14 cellular contexts compared by ENCODE assay signal in genomic region chr2:42195559-42195958, GRCh38. TPM values are rescaled to one million over a fixed set of nuclear protein-coding genes. Genes with fewer than 3 reads are reported as not detected.
DNase-seq lines count a peak whose midpoint lies in the region; ATAC-seq and TF ChIP-seq lines count a peak whose summit lies in the region.
"Had no signal": no experiment of that assay in that cellular context is flagged by ENCODE, and none has a peak within 500 bp of the region (broad histone marks: within the 10 kb centered on the region; RNA-seq: fewer than 3 reads in every experiment).

No MANE protein-coding gene starts in this region.

- peaks cover 30% of the 10 kb centered on the region for H3K4me1 Mint-ChIP-seq in WTC11

- H3K27me3 ChIP-seq in A673 (replicated peaks; ENCODE audit: insufficient read depth, low read depth, low read length, poor library complexity) (no peaks in the 10 kb centered on the region), hepatocyte (no peaks in the 10 kb centered on the region), heart left ventricle (no peaks in the 10 kb centered on the region)

- no peaks in the 10 kb centered on the region for H3K9me2 ChIP-seq in hepatocyte (replicated peaks; ENCODE audit: insufficient read depth)

- no TSS peak for BruUV-seq in A673 (replicated peaks; lab: Mats Ljungman, UMichigan)

- no peak overlapping the region for H3K27ac Mint-ChIP-seq in WTC11
- H3K27ac Mint-ChIP-seq: activated CD4-positive, alpha-beta T cell treated with anti-CD3 and anti-CD28 coated beads for 36 hours; dendritic cell treated with granulocyte-macrophage colony-stimulating factor and Interleukin-4, amounts not matched to agents 40 ng/mL and 50 ng/mL, for 4 days had no signal

- H3K79me2 ChIP-seq in hepatocyte: peaks cover 81% of the 10 kb centered on the region

- H3K36me3 ChIP-seq in A673 (ENCODE audit: insufficient read depth, low read length, poor library complexity, severe bottlenecking) (no peaks in the 10 kb centered on the region), hepatocyte (replicated peaks; ENCODE audit: insufficient read depth, low read depth) (no peaks in the 10 kb centered on the region), heart left ventricle (no peaks in the 10 kb centered on the region)

- H3K4me3 ChIP-seq in A673 (ENCODE audit: low read depth, low read length, poor library complexity, severe bottlenecking): no peak overlapping the region
- no peak overlapping the region for H3K4me3 ChIP-seq in hepatocyte
- no peak overlapping the region for H3K4me3 ChIP-seq in heart left ventricle

- H3K36me3 Mint-ChIP-seq in WTC11: peaks cover 3% of the 10 kb centered on the region; the same call in 1 of the 2 replicates

- no peak overlapping the region for H3K4me3 Mint-ChIP-seq in WTC11
- H3K4me3 Mint-ChIP-seq: activated CD4-positive, alpha-beta T cell treated with anti-CD3 and anti-CD28 coated beads for 36 hours; dendritic cell treated with granulocyte-macrophage colony-stimulating factor and Interleukin-4, amounts not matched to agents 40 ng/mL and 50 ng/mL, for 4 days; naive thymus-derived CD8-positive, alpha-beta T cell had no signal

- intact Hi-C loops in A673 (cut with micrococcal nuclease; ENCODE audit: unreplicated experiment): no loop called here
- intact Hi-C loops in heart left ventricle (cut with DNase I): loop anchor here in 4 of 10 donors (5.0 to 10.0 kb wide), 3 partner anchors 78 to 101 kb away; no protein-coding TSS in a partner anchor

- no peak for TF ChIP-seq CTCF in A673 (conservative IDR thresholded peaks at IDR 0.05; ENCODE audit: low read depth, low read length)
- TF ChIP-seq CTCF in WTC11 (IDR thresholded peaks at IDR 0.05): no peak
- no peak for TF ChIP-seq CTCF in hepatocyte (IDR thresholded peaks at IDR 0.05; ENCODE audit: poor library complexity)
- no peak for TF ChIP-seq CTCF in heart left ventricle (IDR thresholded peaks at IDR 0.05)

- H3K4me1 ChIP-seq in A673 (ENCODE audit: insufficient read depth, low read length, poor library complexity, severe bottlenecking): peaks cover 45% of the 10 kb centered on the region
- H3K4me1 ChIP-seq in hepatocyte (ENCODE audit: insufficient read depth): peaks cover 36% of the 10 kb centered on the region
- peaks cover 0 to 63% (median 9%) of the 10 kb centered on the region in 12 donors for H3K4me1 ChIP-seq in heart left ventricle

- no peaks in the 10 kb centered on the region for H3K27me3 Mint-ChIP-seq in WTC11 (ENCODE audit: low read depth)
- H3K27me3 Mint-ChIP-seq: activated CD4-positive, alpha-beta T cell treated with anti-CD3 and anti-CD28 coated beads for 36 hours; naive thymus-derived CD8-positive, alpha-beta T cell had no signal

- no peak for TF ChIP-seq POLR2A in heart left ventricle (IDR thresholded peaks at IDR 0.05)

- H3K4me2 ChIP-seq in hepatocyte: peak overlapping the region; percentile 45

- CTCF ChIA-PET in A673 (lab: Charles Lee): no interaction called here
- CTCF ChIA-PET in WTC11 (lab: Charles Lee): interaction anchor here (1.3 to 1.9 kb wide), 2 partner anchors 39 to 100 kb away, joined by 4 to 9 read pairs; no protein-coding TSS in a partner anchor

- POLR2A ChIA-PET in A673 (lab: Charles Lee; ENCODE audit: low non-redundant PET) (no interaction called here), WTC11 (lab: Charles Lee) (no interaction called here)

- H3K9me3 ChIP-seq in A673 (ENCODE audit: low read depth, low read length, poor library complexity, severe bottlenecking) (no peaks in the 10 kb centered on the region), hepatocyte (ENCODE audit: low read depth) (no peaks in the 10 kb centered on the region), heart left ventricle (no peaks in the 10 kb centered on the region)

- ATAC-seq in WTC11: no peak
- ATAC-seq in GM18867 (IDR thresholded peaks at IDR 0.05; ENCODE audit: unreplicated experiment): no peak
- ATAC-seq in heart left ventricle: no peak
- ATAC-seq: activated CD4-positive, alpha-beta T cell treated with anti-CD3 and anti-CD28 coated beads for 36 hours; naive thymus-derived CD8-positive, alpha-beta T cell had no signal

- H4K20me1 ChIP-seq in hepatocyte (ENCODE audit: insufficient read depth, poor library complexity, severe bottlenecking): no peaks in the 10 kb centered on the region

- peaks cover 13% of the 10 kb centered on the region for H3K9me3 Mint-ChIP-seq in WTC11
- H3K9me3 Mint-ChIP-seq: dendritic cell treated with granulocyte-macrophage colony-stimulating factor and Interleukin-4, amounts not matched to agents 40 ng/mL and 50 ng/mL, for 4 days; naive thymus-derived CD8-positive, alpha-beta T cell had no signal

- H2AFZ ChIP-seq in hepatocyte: no peak overlapping the region

- no peak overlapping the region for H3K27ac ChIP-seq in A673 (ENCODE audit: low read depth, low read length, poor library complexity, severe bottlenecking)
- H3K27ac ChIP-seq in hepatocyte: peak overlapping the region; percentile 73
- no peak overlapping the region for H3K27ac ChIP-seq in heart left ventricle

- DNase-seq in A673 (ENCODE audit: low spot score): peak; percentile 56
- peak; percentile 84 for DNase-seq in HCEC 1CT
- no peak for DNase-seq in WTC11 (ENCODE audit: low spot score)
- DNase-seq in hepatocyte (ENCODE audit: low spot score): peak; percentile 54
- DNase-seq in heart left ventricle: no peak
- no peak for DNase-seq in NOMO-1 (lab: John Stamatoyannopoulos, UW; ENCODE audit: unreplicated experiment in 2 of 2)
- DNase-seq in NCI-H128 (lab: John Stamatoyannopoulos, UW; ENCODE audit: unreplicated experiment): no peak
- DNase-seq: activated CD4-positive, alpha-beta T cell treated with anti-CD3 and anti-CD28 coated beads for 36 hours; activated effector memory CD4-positive, alpha-beta T cell treated with anti-CD3 and anti-CD28 coated beads, Interleukin-2, amount 50 U/mL, for 16 hours; naive thymus-derived CD8-positive, alpha-beta T cell; NCI-H2107; SHP77 treated with DMSO at 0.1 percent for 48 hours had no signal

TF ChIP-seq in WTC11, 78 proteins besides CTCF, POLR2A, EP300 and RAD21:
- TF ChIP-seq SMAD3 (CRISPR knock-in tag; IDR thresholded peaks at IDR 0.05; ENCODE audit: borderline replicate concordance) (no peak), EMX1 (CRISPR knock-in tag; IDR thresholded peaks at IDR 0.05) (no peak), ZNF425 (CRISPR knock-in tag; conservative IDR thresholded peaks at IDR 0.05) (no peak), GABPB1 (CRISPR knock-in tag; IDR thresholded peaks at IDR 0.05) (0 out of 2 replicates have a peak, but pooled peaks have one; percentile 37), IRF2 (CRISPR knock-in tag; IDR thresholded peaks at IDR 0.05; ENCODE audit: borderline replicate concordance, low read depth) (no peak), ZNF219 (CRISPR knock-in tag; IDR thresholded peaks at IDR 0.05; ENCODE audit: borderline replicate concordance) (no peak), AR (CRISPR knock-in tag; IDR thresholded peaks at IDR 0.05) (no peak)

RNA-seq across cellular contexts. Expression of gene EML4, which starts 26.4 kb away (rescaled TPM):
- total RNA-seq in A673 (2021) (93.7 and 103 TPM in 2 replicates), WTC11 (2021) (89.9 to 94.7 TPM (median 92.6 TPM) in 3 replicates), hepatocyte (86.8 and 86.9 TPM in 2 replicates), heart left ventricle (10 to 100 TPM in 2 of 9 donors, 1 to 10 TPM in 7; 3.5 to 32.8 (median 5.7) TPM)
- polyA plus RNA-seq in hepatocyte (49.9 and 55.2 TPM in 2 replicates), heart left ventricle (1 to 10 TPM; 2.3 to 3.7 TPM)

Comparison
In these comparisons a context has a peak if more than half of its experiments do, and no peak if none do; other contexts are left out.
1. DNase-seq: peak in A673 (single experiment), HCEC 1CT (single experiment) and hepatocyte (single experiment); none in WTC11 (single experiment), heart left ventricle (0 of 5), NOMO-1 (0 of 2) and NCI-H128 (single experiment).